23 cellular contexts compared by ENCODE assay signal in the genomic region with DNA sequence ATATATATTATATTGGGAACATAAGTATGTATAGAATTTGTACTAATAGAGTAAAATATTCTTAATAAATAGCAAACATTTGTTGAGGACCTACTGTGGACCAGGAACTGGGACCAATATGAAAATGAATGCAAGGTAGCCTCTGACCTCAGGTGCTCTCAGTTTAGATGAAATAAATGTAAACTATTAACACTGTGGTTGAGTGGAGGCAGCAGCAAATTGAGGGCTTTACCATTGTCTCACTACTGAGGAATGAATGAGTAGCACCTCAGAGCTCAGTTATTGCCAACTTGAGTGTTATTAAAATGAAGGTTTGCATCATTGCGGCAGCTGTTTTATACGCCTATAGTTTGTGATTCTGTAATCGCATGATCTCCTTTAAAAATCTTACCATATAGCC.
DNase-seq lines count a peak whose midpoint lies in the region; ATAC-seq and TF ChIP-seq lines count a peak whose summit lies in the region.
"Had no signal": no experiment of that assay in that cellular context is flagged by ENCODE, and none has a peak within 500 bp of the region (broad histone marks: within the 10 kb centered on the region; RNA-seq: fewer than 3 reads in every experiment).

No MANE protein-coding gene starts in this region.

- no peak overlapping the region for H3K9ac ChIP-seq in SU-DHL-6 (ENCODE audit: low read length)

- ATAC-seq in HG03108 (IDR thresholded peaks at IDR 0.05; ENCODE audit: unreplicated experiment): peak; percentile 34
- ATAC-seq in stimulated activated naive B cell treated with anti-CD40 and anti-IgM and Interleukin-4, amounts not matched to agents 10 μg/mL and 1 μg/mL and 100 μg/mL, for 72 hours (replicated peaks): no peak
- ATAC-seq in GM19463 (IDR thresholded peaks at IDR 0.05; ENCODE audit: unreplicated experiment): no peak
- ATAC-seq: activated CD4-positive, alpha-beta T cell treated with anti-CD3 and anti-CD28 coated beads for 36 hours; CD8-positive, alpha-beta T cell; gastroesophageal sphincter; HCT116; lower lobe of right lung had no signal

- no peaks in the 10 kb centered on the region for H4K20me1 ChIP-seq in SU-DHL-6 (ENCODE audit: low read depth, low read length)

- peaks cover 29% of the 10 kb centered on the region for H3F3A ChIP-seq in SU-DHL-6 (ENCODE audit: insufficient read depth)

- H3K4me1 Mint-ChIP-seq in activated CD4-positive, alpha-beta T cell treated with anti-CD3 and anti-CD28 coated beads, Interleukin-2, amount 10 ng/mL, durations not matched to agents 7 days and 5 days: peaks cover 10% of the 10 kb centered on the region
- peaks cover 54 to 88% of the 10 kb centered on the region in 2 donors for H3K4me1 Mint-ChIP-seq in stimulated activated naive B cell treated with anti-CD40 and anti-IgM and Interleukin-4, amounts not matched to agents 10 μg/mL and 1 μg/mL and 100 μg/mL, for 72 hours

- H3K27ac Mint-ChIP-seq in activated CD4-positive, alpha-beta T cell treated with anti-CD3 and anti-CD28 coated beads, Interleukin-2, amount 10 ng/mL, durations not matched to agents 7 days and 5 days: peak overlapping the region; percentile 39
- peak overlapping the region; percentile 86 for H3K27ac Mint-ChIP-seq in stimulated activated naive B cell treated with anti-CD40 and anti-IgM and Interleukin-4, amounts not matched to agents 10 μg/mL and 1 μg/mL and 100 μg/mL, for 72 hours
- H3K27ac Mint-ChIP-seq: activated CD4-positive, alpha-beta T cell treated with anti-CD3 and anti-CD28 coated beads for 36 hours; activated naive CD4-positive, alpha-beta T cell treated with anti-CD3 and anti-CD28 coated beads, Interleukin-2, amount 50 U/mL, for 24 hours had no signal

- H3K79me2 ChIP-seq in SU-DHL-6 (ENCODE audit: insufficient read depth, low read length): no peaks in the 10 kb centered on the region

- no peak overlapping the region for H3K4me3 Mint-ChIP-seq in activated CD4-positive, alpha-beta T cell treated with anti-CD3 and anti-CD28 coated beads, Interleukin-2, amount 10 ng/mL, durations not matched to agents 7 days and 5 days
- H3K4me3 Mint-ChIP-seq in stimulated activated naive B cell treated with anti-CD40 and anti-IgM and Interleukin-4, amounts not matched to agents 10 μg/mL and 1 μg/mL and 100 μg/mL, for 72 hours: peak overlapping the region in 1 of 2 donors; percentile 14
- H3K4me3 Mint-ChIP-seq: activated CD4-positive, alpha-beta T cell treated with anti-CD3 and anti-CD28 coated beads for 36 hours; activated naive CD4-positive, alpha-beta T cell treated with anti-CD3 and anti-CD28 coated beads, Interleukin-2, amount 50 U/mL, for 24 hours; CD8-positive, alpha-beta T cell had no signal

- POLR2A ChIA-PET in activated CD4-positive, alpha-beta T cell treated with anti-CD3 and anti-CD28 coated beads, Interleukin-2, amount 10 ng/mL, durations not matched to agents 7 days and 5 days (lab: Charles Lee): no interaction called here

- H3K36me3 Mint-ChIP-seq in activated CD4-positive, alpha-beta T cell treated with anti-CD3 and anti-CD28 coated beads, Interleukin-2, amount 10 ng/mL, durations not matched to agents 7 days and 5 days (ENCODE audit: low read depth): peaks cover 46% of the 10 kb centered on the region
- H3K36me3 Mint-ChIP-seq in stimulated activated naive B cell treated with anti-CD40 and anti-IgM and Interleukin-4, amounts not matched to agents 10 μg/mL and 1 μg/mL and 100 μg/mL, for 72 hours: peaks cover 15 to 23% of the 10 kb centered on the region in 2 donors

- no peaks in the 10 kb centered on the region for H3K9me3 Mint-ChIP-seq in activated CD4-positive, alpha-beta T cell treated with anti-CD3 and anti-CD28 coated beads, Interleukin-2, amount 10 ng/mL, durations not matched to agents 7 days and 5 days
- peaks cover 0 to 1% of the 10 kb centered on the region in 2 donors for H3K9me3 Mint-ChIP-seq in stimulated activated naive B cell treated with anti-CD40 and anti-IgM and Interleukin-4, amounts not matched to agents 10 μg/mL and 1 μg/mL and 100 μg/mL, for 72 hours
- H3K9me3 Mint-ChIP-seq: activated naive CD4-positive, alpha-beta T cell treated with anti-CD3 and anti-CD28 coated beads, Interleukin-2, amount 50 U/mL, for 24 hours had no signal

- no peaks in the 10 kb centered on the region for H3K27me3 ChIP-seq in SU-DHL-6 (ENCODE audit: low read length)
- H3K27me3 ChIP-seq: gastroesophageal sphincter had no signal

- TF ChIP-seq CTCF in SU-DHL-6 (IDR thresholded peaks at IDR 0.05; ENCODE audit: insufficient read depth, low read length, poor library complexity, severe bottlenecking): no peak

- peak overlapping the region; percentile 51 for H3K4me2 ChIP-seq in SU-DHL-6 (ENCODE audit: low read depth, low read length, poor library complexity, severe bottlenecking)

- no peaks in the 10 kb centered on the region for H3K27me3 Mint-ChIP-seq in activated CD4-positive, alpha-beta T cell treated with anti-CD3 and anti-CD28 coated beads, Interleukin-2, amount 10 ng/mL, durations not matched to agents 7 days and 5 days
- no peaks in the 10 kb centered on the region for H3K27me3 Mint-ChIP-seq in stimulated activated naive B cell treated with anti-CD40 and anti-IgM and Interleukin-4, amounts not matched to agents 10 μg/mL and 1 μg/mL and 100 μg/mL, for 72 hours
- H3K27me3 Mint-ChIP-seq: activated CD4-positive, alpha-beta T cell treated with anti-CD3 and anti-CD28 coated beads for 36 hours; activated naive CD4-positive, alpha-beta T cell treated with anti-CD3 and anti-CD28 coated beads, Interleukin-2, amount 50 U/mL, for 24 hours had no signal

- no peak for DNase-seq in activated CD4-positive, alpha-beta T cell treated with anti-CD3 and anti-CD28 coated beads, Interleukin-2, amount 10 ng/mL, durations not matched to agents 7 days and 5 days
- no peak for DNase-seq in activated CD4-positive, alpha-beta T cell treated with anti-CD3 and anti-CD28 coated beads, Interleukin-2, amount 50 U/mL, for 4 hours
- DNase-seq in stimulated activated naive B cell treated with anti-CD40 and anti-IgM and Interleukin-4, amounts not matched to agents 10 μg/mL and 1 μg/mL and 100 μg/mL, for 72 hours: no peak
- no peak for DNase-seq in NAMALWA (ENCODE audit: low spot score)
- DNase-seq in stimulated activated CD4-positive, alpha-beta T cell treated with anti-CD3 and anti-CD28 coated beads, Interleukin-4, amount 100 ng/mL, for 1 hour: no peak
- DNase-seq: activated CD4-positive, alpha-beta T cell treated with anti-CD3 and anti-CD28 coated beads for 36 hours; anterior cingulate cortex; CD8-positive, alpha-beta T cell; DMS153; GDM1; lower lobe of right lung; NCI-H1105; NCI-H2081; SHP77 treated with DMSO at 0.1 percent for 48 hours; stimulated activated CD4-positive, alpha-beta T cell treated with anti-CD3 and anti-CD28 coated beads, Interleukin-4, amount 100 ng/mL, for 4 hours; trophoblast cell had no signal

- H3K9me3 ChIP-seq in SU-DHL-6 (ENCODE audit: insufficient read depth, low read length): no peaks in the 10 kb centered on the region
- H3K9me3 ChIP-seq: gastroesophageal sphincter, lower lobe of right lung had no signal

- peak overlapping the region; percentile 83; the same call in 1 of the 2 replicates for H3K27ac ChIP-seq in SU-DHL-6 (ENCODE audit: low read depth, low read length)
- H3K27ac ChIP-seq: 22Rv1, gastroesophageal sphincter, lower lobe of right lung had no signal

- CTCF ChIA-PET in activated CD4-positive, alpha-beta T cell treated with anti-CD3 and anti-CD28 coated beads, Interleukin-2, amount 10 ng/mL, durations not matched to agents 7 days and 5 days (lab: Charles Lee): no interaction called here

- no peak overlapping the region for H3K4me3 ChIP-seq in SU-DHL-6 (ENCODE audit: insufficient read depth, low read length, poor library complexity, severe bottlenecking)
- H3K4me3 ChIP-seq: gastroesophageal sphincter, lower lobe of right lung had no signal

- H3K36me3 ChIP-seq in SU-DHL-6 (ENCODE audit: low read length): peaks cover 5% of the 10 kb centered on the region; the same call in 1 of the 2 replicates

- no peak overlapping the region for H2AFZ ChIP-seq in SU-DHL-6 (ENCODE audit: low read depth, low read length, severe bottlenecking)

- no peaks in the 10 kb centered on the region for H3K9me2 ChIP-seq in SU-DHL-6 (replicated peaks; ENCODE audit: insufficient read depth, low read length)
